Comparison of ENCODE assay signal across 24 cellular contexts in the genomic region with DNA sequence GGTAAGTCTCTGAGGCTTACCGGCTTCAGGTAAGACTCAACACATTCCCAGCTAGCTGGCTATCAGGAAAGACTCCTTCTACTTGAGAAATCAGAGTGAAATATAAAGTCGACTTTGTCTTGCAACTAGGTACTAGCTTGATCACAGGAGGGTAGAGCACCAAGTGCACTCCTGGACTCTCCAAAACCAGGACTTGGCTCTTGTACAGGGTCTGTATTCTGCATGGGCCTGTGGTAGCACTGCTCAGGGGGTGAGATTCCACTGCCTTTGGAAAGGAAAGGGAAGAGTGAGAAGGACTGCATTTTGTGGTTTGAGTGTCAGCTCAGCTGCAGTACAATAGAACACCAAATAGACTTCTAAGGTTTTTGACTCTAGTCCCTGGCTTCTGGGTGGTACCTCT. TPM values are rescaled to one million over a fixed set of nuclear protein-coding genes. Genes with fewer than 3 reads are reported as not detected.
"Had no signal": no experiment of that assay in that cellular context is flagged by ENCODE, and none has a peak within 500 bp of the region (broad histone marks: within the 10 kb centered on the region; RNA-seq: fewer than 3 reads in every experiment).

No MANE protein-coding gene starts in this region.

- DNase-seq: IMR-90, Kasumi-1, MM.1S, NCI-H1092 treated with DMSO at 0.1 percent for 48 hours, NCI-H1436, NCI-H187, NCI-H2029, NCI-H2081 treated with DMSO at 0.1 percent for 48 hours, NCI-H2171, NCI-H226, NCI-H446, NCI-H510A, NCI-H524 treated with DMSO at 0.1 percent for 48 hours, NCI-H69, NCI-H774, Right ventricle myocardium superior, RPMI8226, SIG-M5 had no signal

- H3K27ac ChIP-seq: KMS-11, SJSA1, SK-N-MC had no signal

- H3K36me3 ChIP-seq: SJSA1 had no signal

- H3K4me2 ChIP-seq: KMS-11 had no signal

- H3K9ac ChIP-seq: KMS-11 had no signal

- H3K9me3 ChIP-seq: SJSA1 had no signal

- FAIRE-seq: RCC 7860 had no signal

- H3K4me1 ChIP-seq: SJSA1 had no signal

- H3K4me3 ChIP-seq: SJSA1, SK-N-MC had no signal

RNA-seq across cellular contexts. Expression of a gene that starts 19.4 kb away (rescaled TPM):
- total RNA-seq: HT-29, IMR-90, M059J, SJSA1 had no signal
